In genomic region chr20:36270744-36271638, GRCh38 we compare ENCODE assay signal across 1 cellular context.
TF ChIP-seq lines count a peak whose summit lies in the region.

No MANE protein-coding gene starts in this region.

TF ChIP-seq in HepG2, 621 proteins besides CTCF, POLR2A, EP300 and RAD21 (continued from another document and continues in another):
- TF ChIP-seq HDAC2 (CRISPR knock-in tag; IDR thresholded peaks at IDR 0.05): 0 out of 2 replicates have a peak, but pooled peaks have one; percentile 48
- TF ChIP-seq RAD51 (IDR thresholded peaks at IDR 0.05; ENCODE audit: borderline replicate concordance): no peak
- peak; percentile 96 for TF ChIP-seq ZNF572 (CRISPR knock-in tag; IDR thresholded peaks at IDR 0.05)
- TF ChIP-seq EZH2 (conservative IDR thresholded peaks at IDR 0.05; ENCODE audit: low read depth, low read length): no peak
- no peak for TF ChIP-seq ZNF160 (CRISPR knock-in tag; IDR thresholded peaks at IDR 0.05)
- no peak for TF ChIP-seq ZNF205 (CRISPR knock-in tag; IDR thresholded peaks at IDR 0.05)
- no peak for TF ChIP-seq DBP (CRISPR knock-in tag; IDR thresholded peaks at IDR 0.05; ENCODE audit: not compliant biosample characterization)
- TF ChIP-seq SMAD1 (CRISPR knock-in tag; IDR thresholded peaks at IDR 0.05; ENCODE audit: borderline replicate concordance, low read depth): no peak
- no peak for TF ChIP-seq ZFP41 (CRISPR knock-in tag; IDR thresholded peaks at IDR 0.05; ENCODE audit: borderline replicate concordance)
- no peak for TF ChIP-seq ZNF816 (CRISPR knock-in tag; IDR thresholded peaks at IDR 0.05; ENCODE audit: borderline replicate concordance)
- no peak for TF ChIP-seq ZMYM2 (CRISPR knock-in tag; IDR thresholded peaks at IDR 0.05)
- TF ChIP-seq HINFP (CRISPR knock-in tag; IDR thresholded peaks at IDR 0.05; ENCODE audit: low read depth): no peak; the same call in 1 of the 2 replicates
- no peak for TF ChIP-seq BRCA1 (CRISPR knock-in tag; IDR thresholded peaks at IDR 0.05)
- TF ChIP-seq ZNF792 (CRISPR knock-in tag; IDR thresholded peaks at IDR 0.05): 0 out of 2 replicates have a peak, but pooled peaks have one; percentile 17
- TF ChIP-seq RNF2 (conservative IDR thresholded peaks at IDR 0.05; ENCODE audit: low read depth): no peak
- TF ChIP-seq ZNF883 (CRISPR knock-in tag; IDR thresholded peaks at IDR 0.05; ENCODE audit: not compliant biosample characterization): no peak
- peak; percentile 77; the same call in 1 of the 2 replicates for TF ChIP-seq CREM (IDR thresholded peaks at IDR 0.05)
- no peak for TF ChIP-seq CREM (CRISPR knock-in tag; IDR thresholded peaks at IDR 0.05)
- no peak for TF ChIP-seq ZNF234 (CRISPR knock-in tag; conservative IDR thresholded peaks at IDR 0.05)
- no peak; the same call in 2 of the 3 replicates for TF ChIP-seq MXI1 (IDR thresholded peaks at IDR 0.05; ENCODE audit: borderline replicate concordance, low read depth, low read length)
- TF ChIP-seq ISL2 (CRISPR knock-in tag; IDR thresholded peaks at IDR 0.05): no peak
- TF ChIP-seq RFXANK (CRISPR knock-in tag; IDR thresholded peaks at IDR 0.05): 0 out of 2 replicates have a peak, but pooled peaks have one; percentile 60
- TF ChIP-seq ZFP36L2 (CRISPR knock-in tag; IDR thresholded peaks at IDR 0.05): no peak
- no peak for TF ChIP-seq SMC3 (IDR thresholded peaks at IDR 0.05; ENCODE audit: low read length)
- TF ChIP-seq ZNF839 (CRISPR knock-in tag; IDR thresholded peaks at IDR 0.05; ENCODE audit: borderline replicate concordance): no peak
- no peak for TF ChIP-seq JUND (CRISPR knock-in tag; IDR thresholded peaks at IDR 0.05)
- no peak for TF ChIP-seq SP1 (IDR thresholded peaks at IDR 0.05)
- TF ChIP-seq SP1 (CRISPR knock-in tag; IDR thresholded peaks at IDR 0.05): no peak
- TF ChIP-seq FLYWCH1 (CRISPR knock-in tag; IDR thresholded peaks at IDR 0.05): no peak
- no peak for TF ChIP-seq THAP8 (CRISPR knock-in tag; IDR thresholded peaks at IDR 0.05; ENCODE audit: borderline replicate concordance)
- no peak for TF ChIP-seq BATF2 (CRISPR knock-in tag; IDR thresholded peaks at IDR 0.05)
- TF ChIP-seq HNRNPL (IDR thresholded peaks at IDR 0.05; ENCODE audit: low read depth, low read length): no peak
- TF ChIP-seq RXRB (CRISPR knock-in tag; IDR thresholded peaks at IDR 0.05; ENCODE audit: borderline replicate concordance): peak; percentile 49
- TF ChIP-seq HNF4G (IDR thresholded peaks at IDR 0.05; ENCODE audit: borderline replicate concordance, low read depth, low read length): peak; percentile 71
- TF ChIP-seq HNF4G (CRISPR knock-in tag; IDR thresholded peaks at IDR 0.05; ENCODE audit: borderline replicate concordance, low read depth): no peak; the same call in 1 of the 2 replicates
- peak; percentile 72 for TF ChIP-seq DMAP1 (CRISPR knock-in tag; IDR thresholded peaks at IDR 0.05)
- TF ChIP-seq FOXP4 (CRISPR knock-in tag; IDR thresholded peaks at IDR 0.05): peak; percentile 40
- peak; percentile 62 for TF ChIP-seq PAXIP1 (CRISPR knock-in tag; conservative IDR thresholded peaks at IDR 0.05)
- no peak for TF ChIP-seq ZNF224 (CRISPR knock-in tag; IDR thresholded peaks at IDR 0.05)
- no peak for TF ChIP-seq AHR (CRISPR knock-in tag; IDR thresholded peaks at IDR 0.05)
- TF ChIP-seq ZNF737 (CRISPR knock-in tag; IDR thresholded peaks at IDR 0.05; ENCODE audit: borderline replicate concordance): peak; percentile 59; the same call in 1 of the 2 replicates
- no peak for TF ChIP-seq HHEX (CRISPR knock-in tag; IDR thresholded peaks at IDR 0.05)
- peak; percentile 34 for TF ChIP-seq XRCC5 (optimal IDR thresholded peaks at IDR 0.05; ENCODE audit: low read length)
- no peak for TF ChIP-seq MAZ (IDR thresholded peaks at IDR 0.05; ENCODE audit: borderline replicate concordance, low read depth, low read length)
- TF ChIP-seq MAZ (CRISPR knock-in tag; IDR thresholded peaks at IDR 0.05; ENCODE audit: low read depth): peak; percentile 54; the same call in 1 of the 2 replicates
- no peak for TF ChIP-seq ZBTB3 (CRISPR knock-in tag; IDR thresholded peaks at IDR 0.05; ENCODE audit: borderline replicate concordance, low read depth)
- TF ChIP-seq ZMYM4 (CRISPR knock-in tag; IDR thresholded peaks at IDR 0.05): 0 out of 2 replicates have a peak, but pooled peaks have one; percentile 40
- TF ChIP-seq SMARCC2 (IDR thresholded peaks at IDR 0.05): no peak
- TF ChIP-seq NPAS2 (CRISPR knock-in tag; IDR thresholded peaks at IDR 0.05; ENCODE audit: borderline replicate concordance): no peak
- no peak for TF ChIP-seq MLXIP (CRISPR knock-in tag; IDR thresholded peaks at IDR 0.05; ENCODE audit: borderline replicate concordance)
- no peak; the same call in 1 of the 2 replicates for TF ChIP-seq ZNF605 (CRISPR knock-in tag; IDR thresholded peaks at IDR 0.05)
- no peak for TF ChIP-seq ZNF879 (CRISPR knock-in tag; IDR thresholded peaks at IDR 0.05)
- peak; percentile 31 for TF ChIP-seq ASH2L (IDR thresholded peaks at IDR 0.05; ENCODE audit: insufficient read length, low read depth, low read length)
- TF ChIP-seq SNAI1 (CRISPR knock-in tag; IDR thresholded peaks at IDR 0.05; ENCODE audit: borderline replicate concordance): no peak
- 0 out of 2 replicates have a peak, but pooled peaks have one; percentile 8 for TF ChIP-seq ZNF136 (CRISPR knock-in tag; IDR thresholded peaks at IDR 0.05; ENCODE audit: low read depth)
- TF ChIP-seq ZNF251 (CRISPR knock-in tag; IDR thresholded peaks at IDR 0.05): no peak
- TF ChIP-seq ATF2 (CRISPR knock-in tag; IDR thresholded peaks at IDR 0.05): 0 out of 2 replicates have a peak, but pooled peaks have one; percentile 24
- peak; percentile 91 for TF ChIP-seq THAP11 (CRISPR knock-in tag; IDR thresholded peaks at IDR 0.05)
- no peak for TF ChIP-seq ZNF790 (CRISPR knock-in tag; IDR thresholded peaks at IDR 0.05; ENCODE audit: borderline replicate concordance)
- 0 out of 2 replicates have a peak, but pooled peaks have one; percentile 42 for TF ChIP-seq THAP7 (CRISPR knock-in tag; IDR thresholded peaks at IDR 0.05)
- no peak for TF ChIP-seq IKZF1 (IDR thresholded peaks at IDR 0.05)
- 0 out of 2 replicates have a peak, but pooled peaks have one; percentile 14 for TF ChIP-seq ZNF329 (CRISPR knock-in tag; IDR thresholded peaks at IDR 0.05; ENCODE audit: low read depth)
